ENCODE assay signal across 13 cellular contexts in genomic region chr10:72375585-72375984, GRCh38. TPM values are rescaled to one million over a fixed set of nuclear protein-coding genes. Genes with fewer than 3 reads are reported as not detected.
DNase-seq lines count a peak whose midpoint lies in the region; ATAC-seq and TF ChIP-seq lines count a peak whose summit lies in the region.
"Had no signal": no experiment of that assay in that cellular context is flagged by ENCODE, and none has a peak within 500 bp of the region (broad histone marks: within the 10 kb centered on the region; RNA-seq: fewer than 3 reads in every experiment).

No MANE protein-coding gene starts in this region.

- no peaks in the 10 kb centered on the region for H3K4me1 ChIP-seq in OCI-LY7 (ENCODE audit: insufficient read depth, low read length, poor library complexity, severe bottlenecking)

- intact Hi-C loops in OCI-LY7 (cut with micrococcal nuclease; ENCODE audit: unreplicated experiment) = no loop called here
- intact Hi-C loops in activated CD8-positive, alpha-beta T cell treated with anti-CD3 and anti-CD28 coated beads for 36 hours (cut with micrococcal nuclease) = no loop called here

- no peak overlapping the region for H2AFZ ChIP-seq in OCI-LY7 (ENCODE audit: low read length)

- no peaks in the 10 kb centered on the region for H3K36me3 ChIP-seq in OCI-LY7 (ENCODE audit: insufficient read depth, low read length)

- peak; percentile 30; the same call in 1 of the 2 replicates for TF ChIP-seq CTCF in OCI-LY7 (conservative IDR thresholded peaks at IDR 0.05; ENCODE audit: low read length)
- TF ChIP-seq CTCF in fibroblast of villous mesenchyme (IDR thresholded peaks at IDR 0.05; ENCODE audit: insufficient read depth, low read depth, low read length) = peak; percentile 20
- TF ChIP-seq CTCF in activated CD8-positive, alpha-beta T cell treated with anti-CD3 and anti-CD28 coated beads for 36 hours (IDR thresholded peaks at IDR 0.05) = no peak

- peak; percentile 2 for DNase-seq in NOMO-1 treated with DMSO at 0.1 percent for 48 hours (lab: John Stamatoyannopoulos, UW; ENCODE audit: unreplicated experiment)
- DNase-seq in NOMO-1 (lab: John Stamatoyannopoulos, UW; ENCODE audit: unreplicated experiment in 2 of 2) = no peak
- DNase-seq in OCI-LY7 (ENCODE audit: low spot score) = no peak
- DNase-seq in fibroblast of villous mesenchyme (ENCODE audit: low read depth) = peak; percentile 16
- DNase-seq in stimulated activated naive CD8-positive, alpha-beta T cell treated with anti-CD3 and anti-CD28 coated beads, Interleukin-15, Interleukin-2, amounts not matched to agents 100 U/mL and 50 U/mL, for 24 hours = no peak
- no peak for DNase-seq in activated CD8-positive, alpha-beta T cell treated with anti-CD3 and anti-CD28 coated beads for 36 hours
- DNase-seq: activated CD8-positive, alpha-beta memory T cell treated with anti-CD3 and anti-CD28 coated beads for 24 hours had no signal

- H3K36me3 Mint-ChIP-seq in stimulated activated memory B cell treated with anti-CD40 and anti-IgM and Interleukin-4, amounts not matched to agents 10 μg/mL and 1 μg/mL and 100 μg/mL, for 72 hours = peaks cover 13% of the 10 kb centered on the region
- H3K36me3 Mint-ChIP-seq in activated CD8-positive, alpha-beta T cell treated with anti-CD3 and anti-CD28 coated beads for 36 hours (ENCODE audit: low read depth) = no peaks in the 10 kb centered on the region

- ATAC-seq in stimulated activated memory B cell treated with anti-CD40 and anti-IgM and Interleukin-4, amounts not matched to agents 10 μg/mL and 1 μg/mL and 100 μg/mL, for 72 hours = peak; percentile 27
- ATAC-seq in HG03565 (IDR thresholded peaks at IDR 0.05; ENCODE audit: unreplicated experiment) = no peak
- ATAC-seq in stimulated activated naive CD8-positive, alpha-beta T cell treated with anti-CD3 and anti-CD28 coated beads, Interleukin-15, Interleukin-2, amounts not matched to agents 100 U/mL and 50 U/mL, for 24 hours = no peak
- no peak for ATAC-seq in activated CD8-positive, alpha-beta T cell treated with anti-CD3 and anti-CD28 coated beads for 36 hours

- no peaks in the 10 kb centered on the region for H3K9me3 ChIP-seq in OCI-LY7 (ENCODE audit: low read length)
- H3K9me3 ChIP-seq: neutrophil had no signal

- no peaks in the 10 kb centered on the region for H3K9me3 Mint-ChIP-seq in stimulated activated memory B cell treated with anti-CD40 and anti-IgM and Interleukin-4, amounts not matched to agents 10 μg/mL and 1 μg/mL and 100 μg/mL, for 72 hours
- no peaks in the 10 kb centered on the region for H3K9me3 Mint-ChIP-seq in activated CD8-positive, alpha-beta T cell treated with anti-CD3 and anti-CD28 coated beads for 36 hours

- H3K27me3 Mint-ChIP-seq in stimulated activated memory B cell treated with anti-CD40 and anti-IgM and Interleukin-4, amounts not matched to agents 10 μg/mL and 1 μg/mL and 100 μg/mL, for 72 hours = no peaks in the 10 kb centered on the region
- no peaks in the 10 kb centered on the region for H3K27me3 Mint-ChIP-seq in activated CD8-positive, alpha-beta T cell treated with anti-CD3 and anti-CD28 coated beads for 36 hours

- no peak overlapping the region for H3K27ac Mint-ChIP-seq in stimulated activated memory B cell treated with anti-CD40 and anti-IgM and Interleukin-4, amounts not matched to agents 10 μg/mL and 1 μg/mL and 100 μg/mL, for 72 hours
- no peak overlapping the region for H3K27ac Mint-ChIP-seq in activated CD8-positive, alpha-beta T cell treated with anti-CD3 and anti-CD28 coated beads for 36 hours

- H3K4me1 Mint-ChIP-seq in stimulated activated memory B cell treated with anti-CD40 and anti-IgM and Interleukin-4, amounts not matched to agents 10 μg/mL and 1 μg/mL and 100 μg/mL, for 72 hours = no peaks in the 10 kb centered on the region
- H3K4me1 Mint-ChIP-seq in activated CD8-positive, alpha-beta T cell treated with anti-CD3 and anti-CD28 coated beads for 36 hours (ENCODE audit: low read depth) = peaks cover 2% of the 10 kb centered on the region

- no peak overlapping the region for H3K27ac ChIP-seq in OCI-LY7 (ENCODE audit: low read depth, low read length, poor library complexity, severe bottlenecking)
- H3K27ac ChIP-seq: BLaER1 treated with 17β-estradiol and CSF1 and Interleukin-3, amounts not matched to agents 10 nM and 100 nM; KMS-11; neutrophil; RWPE1 had no signal

- POLR2A ChIA-PET in OCI-LY7 (lab: Charles Lee) = interaction anchor here (0.6 to 1.0 kb wide), 2 partner anchors 12 to 703 kb away, joined by 3 to 8 read pairs; no protein-coding TSS in a partner anchor
- POLR2A ChIA-PET in activated CD8-positive, alpha-beta T cell treated with anti-CD3 and anti-CD28 coated beads for 36 hours (lab: Charles Lee) = no interaction called here

- no peak overlapping the region for H3K4me2 ChIP-seq in OCI-LY7 (ENCODE audit: low read length)
- H3K4me2 ChIP-seq: BLaER1 treated with 17β-estradiol and CSF1 and Interleukin-3, amounts not matched to agents 10 nM and 100 nM; KMS-11 had no signal

- no peaks in the 10 kb centered on the region for H3K9me2 ChIP-seq in OCI-LY7 (ENCODE audit: insufficient read depth, low read length)

- BruUV-seq in OCI-LY7 (replicated peaks; lab: Mats Ljungman, UMichigan) = no TSS peak

- H3K4me3 ChIP-seq in OCI-LY7 (ENCODE audit: low read depth, low read length, poor library complexity, severe bottlenecking) = no peak overlapping the region
- no peak overlapping the region for H3K4me3 ChIP-seq in fibroblast of villous mesenchyme (ENCODE audit: low read depth, low read length)
- H3K4me3 ChIP-seq: BLaER1 treated with 17β-estradiol and CSF1 and Interleukin-3, amounts not matched to agents 10 nM and 100 nM had no signal

- no peaks in the 10 kb centered on the region for H4K20me1 ChIP-seq in OCI-LY7 (ENCODE audit: insufficient read depth, low read length)
- H4K20me1 ChIP-seq: BLaER1 treated with 17β-estradiol and CSF1 and Interleukin-3, amounts not matched to agents 10 nM and 100 nM had no signal

- H3K4me3 Mint-ChIP-seq in stimulated activated memory B cell treated with anti-CD40 and anti-IgM and Interleukin-4, amounts not matched to agents 10 μg/mL and 1 μg/mL and 100 μg/mL, for 72 hours = no peak overlapping the region
- no peak overlapping the region for H3K4me3 Mint-ChIP-seq in activated CD8-positive, alpha-beta T cell treated with anti-CD3 and anti-CD28 coated beads for 36 hours

- CTCF ChIA-PET in OCI-LY7 (lab: Charles Lee; ENCODE audit: unreplicated experiment) = no interaction called here
- CTCF ChIA-PET in activated CD8-positive, alpha-beta T cell treated with anti-CD3 and anti-CD28 coated beads for 36 hours (lab: Charles Lee) = interaction anchor here (1.3 to 5.3 kb wide), 2 partner anchors 9 to 11 kb away, joined by 3 to 20 read pairs; no protein-coding TSS in a partner anchor

- H3K79me2 ChIP-seq in OCI-LY7 (ENCODE audit: insufficient read depth, low read depth, low read length) = no peaks in the 10 kb centered on the region

RNA-seq across cellular contexts. Expression of gene DNAJB12, which starts 20.9 kb away (rescaled TPM):
- 22.8 and 27.4 TPM in 2 replicates for total RNA-seq in OCI-LY7 (2014; rRNA removed; shearing (Covaris generic))
- 26.5 and 28.3 TPM in 2 replicates for total RNA-seq in OCI-LY7 (2022)
- 32.5 and 32.8 TPM in 2 replicates for total RNA-seq in fibroblast of villous mesenchyme
- total RNA-seq in activated CD8-positive, alpha-beta T cell treated with anti-CD3 and anti-CD28 coated beads for 36 hours = 10 to 100 TPM; 17.1 to 17.5 TPM

Comparison
In these comparisons a context has a peak if more than half of its experiments do, and no peak if none do; other contexts are left out.
1. DNase-seq: peak in NOMO-1 treated with DMSO at 0.1 percent for 48 hours (single experiment) and fibroblast of villous mesenchyme (single experiment); none in NOMO-1 (0 of 2), OCI-LY7 (single experiment), stimulated activated naive CD8-positive, alpha-beta T cell treated with anti-CD3 and anti-CD28 coated beads, Interleukin-15, Interleukin-2, amounts not matched to agents 100 U/mL and 50 U/mL, for 24 hours (single experiment) and activated CD8-positive, alpha-beta T cell treated with anti-CD3 and anti-CD28 coated beads for 36 hours (single experiment).